1 cellular context compared by ENCODE assay signal in the genomic region with DNA sequence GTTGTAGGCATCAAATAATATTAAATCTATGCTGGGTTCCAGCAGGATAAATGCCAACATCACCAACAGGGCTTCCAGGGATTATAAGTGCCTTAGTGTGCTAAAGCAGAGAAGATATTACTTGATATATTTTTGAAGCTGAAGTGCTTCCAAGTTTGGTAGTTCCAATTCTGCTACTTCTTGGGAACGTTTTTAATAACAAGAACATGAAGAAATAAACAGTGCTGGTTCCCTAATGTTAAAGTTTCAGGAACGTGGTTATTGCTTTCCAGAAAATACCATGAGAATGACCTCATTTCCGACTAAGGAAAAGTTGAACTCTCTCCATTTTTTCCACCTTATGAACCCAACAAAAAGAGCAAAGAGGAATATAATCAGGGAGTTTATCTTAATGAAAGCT.
TF ChIP-seq lines count a peak whose summit lies in the region.

No MANE protein-coding gene starts in this region.

TF ChIP-seq in endothelial cell of umbilical vein, 7 proteins besides CTCF, POLR2A, EP300 and RAD21:
- no peak for TF ChIP-seq GATA2 (IDR thresholded peaks at IDR 0.05; ENCODE audit: insufficient read depth, insufficient read length, low read depth, low read length)
- TF ChIP-seq, protein P1, sequence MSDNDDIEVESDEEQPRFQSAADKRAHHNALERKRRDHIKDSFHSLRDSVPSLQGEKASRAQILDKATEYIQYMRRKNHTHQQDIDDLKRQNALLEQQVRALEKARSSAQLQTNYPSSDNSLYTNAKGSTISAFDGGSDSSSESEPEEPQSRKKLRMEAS (IDR thresholded peaks at IDR 0.05; ENCODE audit: insufficient read depth, insufficient read length), result no peak
- TF ChIP-seq JUN (IDR thresholded peaks at IDR 0.05; ENCODE audit: borderline replicate concordance, insufficient read depth, insufficient read length, low read depth), result peak; percentile 87
- TF ChIP-seq EZH2 (IDR thresholded peaks at IDR 0.05; ENCODE audit: borderline replicate concordance, low read depth, low read length, severe bottlenecking), result no peak
- TF ChIP-seq POLR2AphosphoS5 (IDR thresholded peaks at IDR 0.05; ENCODE audit: insufficient read depth, low read depth, low read length), result no peak
- peak; percentile 42 for TF ChIP-seq FOS (IDR thresholded peaks at IDR 0.05; ENCODE audit: borderline replicate concordance, insufficient read depth, low read length)
